Comparison of ENCODE assay signal across 11 cellular contexts in the genomic region with DNA sequence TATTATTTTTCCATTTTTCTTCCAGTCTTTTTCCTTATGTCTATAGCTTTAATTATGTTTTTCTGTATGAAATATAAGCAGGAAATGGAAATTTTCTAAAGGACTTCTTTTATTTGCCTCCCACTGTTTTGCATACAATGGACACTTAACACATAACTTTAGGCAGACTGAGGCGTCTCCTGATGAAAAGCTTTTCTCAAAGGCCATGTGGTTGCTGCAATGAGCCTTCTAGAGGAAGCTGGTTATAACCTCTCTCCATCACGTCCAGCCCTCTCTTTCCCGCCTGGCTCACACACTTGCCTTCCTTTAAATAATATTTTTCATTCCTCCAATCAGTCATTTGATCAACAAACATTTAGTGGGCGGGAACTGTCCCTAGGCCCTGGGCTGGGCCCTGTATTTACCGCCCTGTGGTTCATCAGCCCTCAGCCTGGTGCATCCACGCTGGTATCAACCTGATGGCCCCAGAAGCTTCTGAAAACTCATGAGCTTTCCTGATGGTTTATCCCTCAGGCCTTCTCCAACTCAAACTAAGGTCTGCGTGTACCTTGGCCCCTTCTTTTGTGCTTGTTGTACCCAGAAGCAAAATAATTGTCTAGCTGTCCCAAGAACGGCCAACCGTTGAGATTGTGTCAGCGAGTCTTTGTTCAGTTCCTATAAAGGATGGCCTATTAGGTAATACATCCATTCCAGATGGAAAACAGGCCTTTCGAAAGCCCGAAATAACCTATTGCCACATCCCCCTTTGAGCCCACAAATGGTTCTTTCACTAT.
DNase-seq lines count a peak whose midpoint lies in the region; ATAC-seq and TF ChIP-seq lines count a peak whose summit lies in the region.
"Had no signal": no experiment of that assay in that cellular context is flagged by ENCODE, and none has a peak within 500 bp of the region (broad histone marks: within the 10 kb centered on the region; RNA-seq: fewer than 3 reads in every experiment).

No MANE protein-coding gene starts in this region.

- intact Hi-C loops in stomach (cut with DNase I; ENCODE audit: low total_unique reads), result no loop called here

- no peak for TF ChIP-seq POLR2A in stomach (IDR thresholded peaks at IDR 0.05)

- no peak for TF ChIP-seq CTCF in HL-60 (IDR thresholded peaks at IDR 0.05; ENCODE audit: insufficient read depth, low read length)
- no peak for TF ChIP-seq CTCF in stomach (IDR thresholded peaks at IDR 0.05)

- in situ Hi-C loops in HAP-1 (cut with MboI; ENCODE audit: low sequenced_read_pairs), result no loop called here

- ATAC-seq in left lobe of liver, result peak; percentile 19
- no peak for ATAC-seq in HG02840 (IDR thresholded peaks at IDR 0.05; ENCODE audit: low FRiP score, unreplicated experiment)
- ATAC-seq: sciatic nerve had no signal

- WGBS in stomach, 5 donors, result 81 to 89% (median 88%) methylated on average over 12 of the region's 12 CpGs

- no peak overlapping the region for H3K4me3 ChIP-seq in HL-60 (replicated peaks; ENCODE audit: insufficient read depth, low read length)
- no peak overlapping the region for H3K4me3 ChIP-seq in stomach
- H3K4me3 ChIP-seq in HAP-1, result no peak overlapping the region
- no peak overlapping the region for H3K4me3 ChIP-seq in MG63

- H3K27ac ChIP-seq in HL-60 (replicated peaks), result peak overlapping the region; percentile 97
- peak overlapping the region in 3 of 5 donors; percentile 41 to 73 (median 53) for H3K27ac ChIP-seq in stomach

- no peak for TF ChIP-seq EP300 in stomach (IDR thresholded peaks at IDR 0.05)

- H3K36me3 ChIP-seq in stomach (no peaks in the 10 kb centered on the region), HAP-1 (replicated peaks) (no peaks in the 10 kb centered on the region), MG63 (no peaks in the 10 kb centered on the region)

- DNase-seq in HL-60 (ENCODE audit: low read depth in 1 of 2, low spot score in 1 of 2), result peak; percentile 94 to 99
- DNase-seq in SIG-M5 treated with dmso at 0.1 percent for 504 hours (lab: John Stamatoyannopoulos, UW; ENCODE audit: unreplicated experiment), result peak; percentile 99
- DNase-seq in left lobe of liver (ENCODE audit: low spot score), result no peak
- DNase-seq in stomach, result no peak
- DNase-seq in HAP-1 (ENCODE audit: low spot score in 2 of 2), result no peak
- no peak for DNase-seq in MG63
- DNase-seq in NCI-H146 (lab: John Stamatoyannopoulos, UW), result no peak
- DNase-seq: activated naive CD4-positive, alpha-beta T cell; NCI-H2171 had no signal

- peaks cover 0 to 50% (median 6%) of the 10 kb centered on the region in 4 donors for H3K4me1 ChIP-seq in stomach
- H3K4me1 ChIP-seq in HAP-1, result no peaks in the 10 kb centered on the region

- H3K27me3 ChIP-seq in HL-60 (ENCODE audit: insufficient read depth, poor library complexity, severe bottlenecking) (no peaks in the 10 kb centered on the region), stomach (no peaks in the 10 kb centered on the region), HAP-1 (ENCODE audit: low read depth) (no peaks in the 10 kb centered on the region), MG63 (no peaks in the 10 kb centered on the region)

- H3K9me3 ChIP-seq in stomach (no peaks in the 10 kb centered on the region), HAP-1 (no peaks in the 10 kb centered on the region), MG63 (no peaks in the 10 kb centered on the region)

Comparison
In these comparisons a context has a peak if more than half of its experiments do, and no peak if none do; other contexts are left out.
1. DNase-seq: peak in HL-60 (2 of 2) and SIG-M5 treated with dmso at 0.1 percent for 504 hours (single experiment); none in left lobe of liver (single experiment), stomach (single experiment), HAP-1 (0 of 2), MG63 (single experiment) and NCI-H146 (single experiment).